1 cellular context compared by ENCODE assay signal in the genomic region with DNA sequence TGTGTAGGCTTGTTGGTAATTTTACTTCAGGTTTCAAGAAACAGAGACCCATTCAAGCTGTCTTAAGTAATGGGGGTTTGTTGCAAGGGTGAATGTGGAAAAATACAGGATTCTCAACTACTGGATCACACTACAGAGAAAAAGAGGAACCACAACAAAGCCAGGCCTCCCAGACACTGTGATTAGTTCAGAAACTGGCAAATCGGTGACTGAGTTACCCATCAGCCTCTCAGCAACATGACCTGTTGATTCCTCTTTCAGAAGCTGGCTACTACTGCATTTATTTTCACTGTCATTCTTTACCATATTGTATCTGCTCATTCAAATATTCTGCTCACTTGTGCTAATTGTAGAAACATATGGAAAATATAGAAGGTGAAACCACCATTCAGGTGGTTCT.
TF ChIP-seq lines count a peak whose summit lies in the region.

No MANE protein-coding gene starts in this region.

TF ChIP-seq in HepG2, 621 proteins besides CTCF, POLR2A, EP300 and RAD21 (continued from another document):
- no peak for TF ChIP-seq XBP1 (CRISPR knock-in tag; IDR thresholded peaks at IDR 0.05)
- TF ChIP-seq, protein P1, sequence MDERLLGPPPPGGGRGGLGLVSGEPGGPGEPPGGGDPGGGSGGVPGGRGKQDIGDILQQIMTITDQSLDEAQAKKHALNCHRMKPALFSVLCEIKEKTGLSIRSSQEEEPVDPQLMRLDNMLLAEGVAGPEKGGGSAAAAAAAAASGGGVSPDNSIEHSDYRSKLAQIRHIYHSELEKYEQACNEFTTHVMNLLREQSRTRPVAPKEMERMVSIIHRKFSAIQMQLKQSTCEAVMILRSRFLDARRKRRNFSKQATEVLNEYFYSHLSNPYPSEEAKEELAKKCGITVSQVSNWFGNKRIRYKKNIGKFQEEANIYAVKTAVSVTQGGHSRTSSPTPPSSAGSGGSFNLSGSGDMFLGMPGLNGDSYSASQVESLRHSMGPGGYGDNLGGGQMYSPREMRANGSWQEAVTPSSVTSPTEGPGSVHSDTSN (CRISPR knock-in tag; IDR thresholded peaks at IDR 0.05): no peak
- TF ChIP-seq ZMYM3 (CRISPR knock-in tag; IDR thresholded peaks at IDR 0.05): no peak
- TF ChIP-seq RFXANK (CRISPR knock-in tag; IDR thresholded peaks at IDR 0.05): no peak
- no peak for TF ChIP-seq SPEN (CRISPR knock-in tag; IDR thresholded peaks at IDR 0.05; ENCODE audit: low read depth)
TF ChIP-seq in HepG2: peak in this region for 0.
